Comparison of ENCODE assay signal across 20 cellular contexts in genomic region chr9:133914483-133915342, GRCh38.
A peak's percentile ranks its signal among the peaks of the same experiment; 100 is the strongest.
DNase-seq lines count a peak whose midpoint lies in the region; ATAC-seq, FAIRE-seq and TF ChIP-seq lines count a peak whose summit lies in the region.
"Had no signal": no experiment of that assay in that cellular context is flagged by ENCODE, and none has a peak within 500 bp of the region (broad histone marks: within the 10 kb centered on the region; RNA-seq: fewer than 3 reads in every experiment).

No MANE protein-coding gene starts in this region.

- no TSS peak for BruUV-seq in mammary epithelial cell (replicated peaks; lab: Mats Ljungman, UMichigan)

- H3K79me2 ChIP-seq in H1 (ENCODE audit: control insufficient read depth in 1 of 2, insufficient read depth in 2 of 2, low read length in 2 of 2) (peaks cover 4 to 66% of the 10 kb centered on the region in 2 experiments; a peak in 3 of 4 replicates), mammary epithelial cell (ENCODE audit: insufficient read depth, low read length) (peaks cover 90% of the 10 kb centered on the region)

- 0 out of 2 replicates have a peak overlapping the region, but pooled peaks have one; percentile 18 for H2BK15ac ChIP-seq in H1 (ENCODE audit: low read length)

- H3K4me3 Mint-ChIP-seq in activated naive CD4-positive, alpha-beta T cell treated with anti-CD3 and anti-CD28 coated beads for 36 hours, result no peak overlapping the region
- H3K4me3 Mint-ChIP-seq: effector memory CD8-positive, alpha-beta T cell had no signal

- peak overlapping the region; percentile 44 for H2BK120ac ChIP-seq in H1 (replicated peaks; ENCODE audit: low read depth, low read length)

- no peak overlapping the region for H3K27ac Mint-ChIP-seq in activated naive CD4-positive, alpha-beta T cell treated with anti-CD3 and anti-CD28 coated beads for 36 hours
- H3K27ac Mint-ChIP-seq: effector memory CD8-positive, alpha-beta T cell had no signal

- no peak for TF ChIP-seq POLR2A in H1 (IDR thresholded peaks at IDR 0.05; ENCODE audit: control extremely low read depth in 1 of 2, low read depth in 2 of 2, low read length in 2 of 2)
- no peak for TF ChIP-seq POLR2A in thyroid gland (IDR thresholded peaks at IDR 0.05)

- 67% methylated on average over 21 of the region's 23 CpGs; no CpG with 5 or more reads in 1 of the 2 experiments for WGBS in H1 (ENCODE audit: extremely low coverage in 1 of 2, insufficient coverage in 1 of 2, insufficient read length in 1 of 2, insufficient replicate concordance in 2 of 2, low coverage in 1 of 2, low lambda C conversion rate in 2 of 2, missing lambda C conversion rate in 1 of 2), 2 experiments
- 46 to 50% methylated on average over 12 to 17 of the region's 23 CpGs for WGBS in mesodermal cell (ENCODE audit: insufficient coverage in 2 of 2), 2 experiments
- WGBS in thyroid gland, 2 donors, result 43 to 49% methylated on average over 21 to 23 of the region's 23 CpGs
- WGBS in mammary epithelial cell (ENCODE audit: low coverage, missing lambda C conversion rate), result over 99% methylated on average over 16 of the region's 23 CpGs

- TF ChIP-seq RAD21 in H1 (IDR thresholded peaks at IDR 0.05 in 1 of 2, conservative IDR thresholded peaks at IDR 0.05 in 1 of 2; ENCODE audit: low read depth in 2 of 2, low read length in 2 of 2), result no peak

- peaks cover 9% of the 10 kb centered on the region for H3K27me3 Mint-ChIP-seq in activated naive CD4-positive, alpha-beta T cell treated with anti-CD3 and anti-CD28 coated beads for 36 hours (ENCODE audit: low read depth)
- H3K27me3 Mint-ChIP-seq: effector memory CD8-positive, alpha-beta T cell had no signal

- no peaks in the 10 kb centered on the region for H3K9me3 Mint-ChIP-seq in activated naive CD4-positive, alpha-beta T cell treated with anti-CD3 and anti-CD28 coated beads for 36 hours
- H3K9me3 Mint-ChIP-seq: effector memory CD8-positive, alpha-beta T cell had no signal

- ATAC-seq in GM19467 (IDR thresholded peaks at IDR 0.05; ENCODE audit: unreplicated experiment), result no peak
- ATAC-seq: effector memory CD8-positive, alpha-beta T cell had no signal

- no peaks in the 10 kb centered on the region for H3K36me3 Mint-ChIP-seq in activated naive CD4-positive, alpha-beta T cell treated with anti-CD3 and anti-CD28 coated beads for 36 hours (ENCODE audit: low read depth)

- H3K4me3 ChIP-seq in H1 (ENCODE audit: extremely low read depth in 1 of 4, insufficient read depth in 2 of 4, low read depth in 3 of 4, low read length in 4 of 4) (no peak overlapping the region), mesodermal cell (ENCODE audit: extremely low read depth, insufficient read depth, low read length, poor library complexity, severe bottlenecking) (no peak overlapping the region), thyroid gland (replicated peaks in 1 of 3) (no peak overlapping the region), mammary epithelial cell (replicated peaks in 1 of 3; ENCODE audit: insufficient read depth in 1 of 3, low read depth in 2 of 3, low read length in 3 of 3) (no peak overlapping the region)
- H3K4me3 ChIP-seq: heart right ventricle, SJSA1, smooth muscle cell had no signal

- peaks cover 5% of the 10 kb centered on the region for H3K23me2 ChIP-seq in H1 (ENCODE audit: low read depth, low read length)

- DNase-seq in NCI-H510A (lab: John Stamatoyannopoulos, UW) (peak; percentile 40), NCI-H510A treated with DMSO at 0.1 percent for 48 hours (lab: John Stamatoyannopoulos, UW) (no peak), H1 (ENCODE audit: low read depth in 1 of 2, low spot score in 2 of 2) (no peak), thyroid gland (peak; percentile 48 to 63), mammary epithelial cell (no peak)
- no peak for DNase-seq in activated naive CD4-positive, alpha-beta T cell treated with anti-CD3 and anti-CD28 coated beads for 36 hours
- DNase-seq: activated CD4-positive, alpha-beta T cell treated with anti-CD3 and anti-CD28 coated beads for 1 hour; activated effector memory CD4-positive, alpha-beta T cell treated with Interleukin-2 at 50 U/mL for 16 hours; DMS79; effector memory CD8-positive, alpha-beta T cell; kidney glomerular epithelial cell; NCI-H1930; stimulated activated CD4-positive, alpha-beta T cell treated with anti-CD3 and anti-CD28 coated beads, Interleukin-4, amount 100 ng/mL, for 4 hours; stimulated activated CD8-positive, alpha-beta memory T cell treated with anti-CD3 and anti-CD28 coated beads, Interleukin-4, amount 100 ng/mL, for 48 hours had no signal

- peak overlapping the region; percentile 92; the same call in 1 of the 2 replicates for H2BK12ac ChIP-seq in H1 (ENCODE audit: low read depth, low read length)

- no peak for FAIRE-seq in H1 (lab: Jason Lieb, UNC)

- peak overlapping the region; percentile 79 for H4K91ac ChIP-seq in H1 (replicated peaks; ENCODE audit: insufficient read length, low read length)

- no peaks in the 10 kb centered on the region for H3K9me3 ChIP-seq in H1 (ENCODE audit: insufficient read depth in 2 of 2, low read depth in 1 of 2, low read length in 1 of 2)
- no peaks in the 10 kb centered on the region for H3K9me3 ChIP-seq in mesodermal cell (ENCODE audit: control insufficient read depth, low read length)
- no peaks in the 10 kb centered on the region for H3K9me3 ChIP-seq in thyroid gland
- H3K9me3 ChIP-seq in mammary epithelial cell (replicated peaks; ENCODE audit: insufficient read depth, low read length), result no peaks in the 10 kb centered on the region
- H3K9me3 ChIP-seq: heart right ventricle, SJSA1 had no signal

- peak overlapping the region; percentile 83; the same call in 1 of the 2 replicates for H2BK5ac ChIP-seq in H1 (ENCODE audit: low read depth, low read length)

- H3K36me3 ChIP-seq in H1 (ENCODE audit: control insufficient read depth in 2 of 4, insufficient read depth in 4 of 4, low read length in 3 of 4), result no peaks in the 10 kb centered on the region; a peak in 1 of 8 replicates
- peaks cover 24% of the 10 kb centered on the region for H3K36me3 ChIP-seq in mesodermal cell (ENCODE audit: control insufficient read depth, insufficient read depth, low read length)
- no peaks in the 10 kb centered on the region for H3K36me3 ChIP-seq in thyroid gland
- no peaks in the 10 kb centered on the region for H3K36me3 ChIP-seq in mammary epithelial cell (ENCODE audit: insufficient read depth, low read length)
- H3K36me3 ChIP-seq: heart right ventricle had no signal

- TF ChIP-seq CTCF in H1 (IDR thresholded peaks at IDR 0.05; ENCODE audit: control extremely low read depth in 1 of 3, insufficient read depth in 1 of 3, low read depth in 1 of 3, low read length in 3 of 3) (no peak), thyroid gland (IDR thresholded peaks at IDR 0.05) (no peak), mammary epithelial cell (conservative IDR thresholded peaks at IDR 0.05 in 1 of 2, IDR thresholded peaks at IDR 0.05 in 1 of 2; ENCODE audit: extremely low read depth in 1 of 2, insufficient read depth in 1 of 2, low read depth in 1 of 2, low read length in 2 of 2) (no peak)

- H2BK20ac ChIP-seq in H1 (ENCODE audit: low read length), result no peak overlapping the region

- peaks cover 2% of the 10 kb centered on the region for H3K4me1 Mint-ChIP-seq in activated naive CD4-positive, alpha-beta T cell treated with anti-CD3 and anti-CD28 coated beads for 36 hours (ENCODE audit: low read depth)

- no peaks in the 10 kb centered on the region for H3K27me3 ChIP-seq in H1 (replicated peaks in 1 of 4; ENCODE audit: control insufficient read depth in 3 of 4, extremely low read depth in 1 of 4, insufficient read depth in 3 of 4, low read length in 3 of 4)
- H3K27me3 ChIP-seq in thyroid gland, result no peaks in the 10 kb centered on the region
- H3K27me3 ChIP-seq in mammary epithelial cell (ENCODE audit: insufficient read depth, low read length), result no peaks in the 10 kb centered on the region
- H3K27me3 ChIP-seq: heart right ventricle, SJSA1 had no signal

- H4K20me1 ChIP-seq in H1 (replicated peaks in 1 of 2; ENCODE audit: control insufficient read depth in 1 of 2, insufficient read depth in 2 of 2, low read length in 2 of 2) (peaks cover 10 to 12% of the 10 kb centered on the region in 2 experiments), mammary epithelial cell (ENCODE audit: insufficient read depth, low read length) (no peaks in the 10 kb centered on the region)

- H3K27ac ChIP-seq in H1 (ENCODE audit: low read depth, low read length) (no peak overlapping the region), mesodermal cell (ENCODE audit: low read depth, low read length, severe bottlenecking) (peak overlapping the region; percentile 77), thyroid gland (peak overlapping the region in 1 of 3 donors; percentile 47), mammary epithelial cell (ENCODE audit: insufficient read depth, low read depth, low read length) (no peak overlapping the region)
- H3K27ac ChIP-seq: 22Rv1, heart right ventricle, SJSA1 had no signal

- H4K8ac ChIP-seq in H1 (ENCODE audit: extremely low read depth, insufficient read depth, low read length), result no peak overlapping the region

- no peak for TF ChIP-seq EP300 in H1 (IDR thresholded peaks at IDR 0.05; ENCODE audit: borderline replicate concordance in 1 of 2, low read depth in 2 of 2, low read length in 2 of 2)

- in situ Hi-C loops in mammary epithelial cell (cut with MboI; ENCODE audit: low sequenced_read_pairs in 2 of 2), result no loop called here

- 0 out of 2 replicates have a peak overlapping the region, but pooled peaks have one; percentile 99 for H2AK5ac ChIP-seq in H1 (ENCODE audit: low read depth, low read length)

- dilution Hi-C loops in mammary epithelial cell (cut with HindIII; ENCODE audit: low sequenced_read_pairs), result no loop called here

- H3K4me1 ChIP-seq in H1 (replicated peaks in 1 of 4; ENCODE audit: control insufficient read depth in 3 of 4, insufficient read depth in 4 of 4, low read length in 3 of 4) (peaks cover 4 to 24% (median 10%) of the 10 kb centered on the region in 4 experiments), mesodermal cell (ENCODE audit: control insufficient read depth, insufficient read depth, low read length, poor library complexity, severe bottlenecking) (peaks cover 36% of the 10 kb centered on the region), thyroid gland (peaks cover 7 to 11% of the 10 kb centered on the region in 2 donors), mammary epithelial cell (ENCODE audit: insufficient read depth, low read length) (peaks cover 21% of the 10 kb centered on the region)

- H3K4me2 ChIP-seq in H1 (ENCODE audit: insufficient read depth in 1 of 2, low read depth in 2 of 2, low read length in 2 of 2), result peak overlapping the region; percentile 2 to 36; a peak in 2 of 4 replicates
- H3K4me2 ChIP-seq in mammary epithelial cell (ENCODE audit: insufficient read depth, low read depth, low read length), result no peak overlapping the region
- H3K4me2 ChIP-seq: smooth muscle cell had no signal

- H2AFZ ChIP-seq in H1 (ENCODE audit: low read length) (no peak overlapping the region), mammary epithelial cell (ENCODE audit: low read depth, low read length) (no peak overlapping the region)

- H3K4ac ChIP-seq in H1 (replicated peaks; ENCODE audit: insufficient read length, low read depth, low read length), result peak overlapping the region; percentile 57

- POLR2A ChIA-PET in H1 (lab: Charles Lee; ENCODE audit: partially characterized antibody), result no interaction called here

- H3K18ac ChIP-seq in H1 (ENCODE audit: extremely low read depth, low read length), result peak overlapping the region; percentile 32; the same call in 1 of the 2 replicates

- H3K56ac ChIP-seq in H1 (replicated peaks; ENCODE audit: insufficient read length, low read depth, low read length), result no peak overlapping the region

- H3K79me1 ChIP-seq in H1 (ENCODE audit: low read depth, low read length), result peaks cover 29% of the 10 kb centered on the region

- CTCF ChIA-PET in H1 (lab: Charles Lee; ENCODE audit: partially characterized antibody) (interaction anchor here (2.5 kb wide), 1 partner anchor 79 kb away, joined by 7 read pairs; no protein-coding TSS in a partner anchor), mammary epithelial cell (lab: Charles Lee; ENCODE audit: low non-redundant PET) (no interaction called here)
- CTCF ChIA-PET in activated naive CD4-positive, alpha-beta T cell treated with anti-CD3 and anti-CD28 coated beads for 36 hours (lab: Charles Lee), result no interaction called here

- H3K23ac ChIP-seq in H1 (ENCODE audit: insufficient read length), result no peak overlapping the region

- intact Hi-C loops in thyroid gland (cut with DNase I), result no loop called here
- intact Hi-C loops in activated naive CD4-positive, alpha-beta T cell treated with anti-CD3 and anti-CD28 coated beads for 36 hours (cut with micrococcal nuclease), result no loop called here
- intact Hi-C loops in mammary epithelial cell (cut with micrococcal nuclease), result no loop called here

- H3K9ac ChIP-seq in H1 (replicated peaks in 1 of 4; ENCODE audit: extremely low read depth in 1 of 4, low read depth in 3 of 4, low read length in 3 of 4), result no peak overlapping the region
- no peak overlapping the region for H3K9ac ChIP-seq in mammary epithelial cell (ENCODE audit: insufficient read depth, low read length)

- no peak overlapping the region for H4K5ac ChIP-seq in H1 (ENCODE audit: insufficient read length, low read depth, low read length)

- no peak overlapping the region for H3K14ac ChIP-seq in H1 (ENCODE audit: insufficient read length)

Comparison
In these comparisons a context has a peak if more than half of its experiments do, and no peak if none do; other contexts are left out.
1. DNase-seq: peak in NCI-H510A (single experiment) and thyroid gland (2 of 2); none in NCI-H510A treated with DMSO at 0.1 percent for 48 hours (single experiment), H1 (0 of 2), activated naive CD4-positive, alpha-beta T cell treated with anti-CD3 and anti-CD28 coated beads for 36 hours (single experiment) and mammary epithelial cell (single experiment).